In the genomic region with DNA sequence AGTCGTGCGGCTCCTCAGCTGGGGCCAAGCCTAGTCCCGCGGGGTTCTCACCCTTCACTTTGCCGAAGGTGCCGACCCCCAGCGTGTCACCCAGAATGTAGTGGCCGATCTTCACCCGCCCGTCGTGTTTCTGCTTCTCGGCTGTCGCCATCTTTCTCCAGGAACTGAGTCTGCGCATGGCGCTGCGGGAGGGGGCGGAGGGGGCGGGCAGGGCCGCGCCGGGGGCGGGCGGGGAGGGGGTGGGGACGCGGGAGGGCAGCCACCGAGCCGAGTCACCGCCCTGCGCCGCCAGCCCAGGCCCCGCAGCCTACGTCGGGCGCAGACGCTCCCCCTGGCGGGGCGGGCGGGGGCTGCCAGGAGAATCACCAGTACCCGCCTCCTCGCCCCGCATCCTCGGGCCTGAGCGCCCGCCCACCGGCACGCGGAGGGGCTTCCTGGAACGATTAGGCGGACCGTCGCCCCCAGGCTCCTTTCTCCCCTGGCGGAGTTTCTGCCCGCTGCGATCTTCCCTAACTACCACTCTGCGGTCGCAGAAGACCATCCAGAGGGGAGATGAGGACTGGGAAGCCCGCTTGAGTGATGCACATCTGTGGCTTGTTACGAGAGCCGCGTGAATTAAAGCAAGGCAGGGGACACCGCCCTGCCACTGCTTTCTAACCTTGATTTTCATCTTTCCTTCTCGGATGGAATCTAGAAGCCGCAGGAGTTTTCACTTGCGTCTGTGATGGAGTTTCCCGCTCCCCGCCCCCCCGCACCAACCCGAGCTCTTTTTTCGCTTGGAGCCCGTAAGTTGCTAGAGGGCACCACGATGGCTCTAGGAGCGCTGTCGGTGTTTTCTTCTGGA, we compare ENCODE assay signal across 8 cellular contexts. TPM values are rescaled to one million over a fixed set of nuclear protein-coding genes. Genes with fewer than 3 reads are reported as not detected.
DNase-seq lines count a peak whose midpoint lies in the region; TF ChIP-seq lines count a peak whose summit lies in the region.

A gene (minus strand): TSS at position 363 of the 844 bp plus-strand sequence. CDS start 185 bp downstream, at position 178.

- peaks cover 33% of the 10 kb centered on the region for H3K4me1 Mint-ChIP-seq in nephron
- peaks cover 50% of the 10 kb centered on the region for H3K4me1 Mint-ChIP-seq in stimulated activated naive CD8-positive, alpha-beta T cell treated with anti-CD3 and anti-CD28 coated beads, Interleukin-15, Interleukin-2, amounts not matched to agents 100 ng/mL and 50 ng/mL, for 24 hours (ENCODE audit: low read depth)

- TF ChIP-seq CTCF in fibroblast of pulmonary artery (IDR thresholded peaks at IDR 0.05; ENCODE audit: low read length, missing control alignments) (peak; percentile 26), nephron (IDR thresholded peaks at IDR 0.05; ENCODE audit: unreplicated experiment in 3 of 3) (peak; percentile 74 to 86 (median 82))

- in situ Hi-C loops in HAP-1 (cut with MboI; ENCODE audit: low sequenced_read_pairs): no loop called here

- no peaks in the 10 kb centered on the region for H3K27me3 ChIP-seq in HAP-1 (ENCODE audit: low read depth)

- peaks cover 26% of the 10 kb centered on the region for H3K36me3 Mint-ChIP-seq in nephron (ENCODE audit: low read depth)
- peaks cover 29% of the 10 kb centered on the region for H3K36me3 Mint-ChIP-seq in stimulated activated naive CD8-positive, alpha-beta T cell treated with anti-CD3 and anti-CD28 coated beads, Interleukin-15, Interleukin-2, amounts not matched to agents 100 ng/mL and 50 ng/mL, for 24 hours (ENCODE audit: low read depth)

- H3K9me3 Mint-ChIP-seq in nephron: no peaks in the 10 kb centered on the region
- H3K9me3 Mint-ChIP-seq in stimulated activated naive CD8-positive, alpha-beta T cell treated with anti-CD3 and anti-CD28 coated beads, Interleukin-15, Interleukin-2, amounts not matched to agents 100 ng/mL and 50 ng/mL, for 24 hours: no peaks in the 10 kb centered on the region

- DNase-seq in GDM1 (lab: John Stamatoyannopoulos, UW): peak; percentile 78
- DNase-seq in HAP-1 (ENCODE audit: low spot score in 2 of 2): peak; percentile 87 to 93
- peak; percentile 85 for DNase-seq in M059J (ENCODE audit: low read depth)
- DNase-seq in activated T-helper 9 cell treated with anti-CD3 and anti-CD28 coated beads, Interleukin-2, amount 50 U/mL, for 16 hours (ENCODE audit: low read depth): peak; percentile 87
- DNase-seq in fibroblast of pulmonary artery (ENCODE audit: low read depth): peak; percentile 89

- TF ChIP-seq POLR2A in Raji (IDR thresholded peaks at IDR 0.05; ENCODE audit: insufficient read depth, low read depth, low read length): peak; percentile 81

- H3K36me3 ChIP-seq in HAP-1 (replicated peaks): no peaks in the 10 kb centered on the region; the same call in 1 of the 2 replicates

- H3K9me3 ChIP-seq in HAP-1: no peaks in the 10 kb centered on the region

- H3K4me1 ChIP-seq in HAP-1: peaks cover 21% of the 10 kb centered on the region

- H3K27me3 Mint-ChIP-seq in nephron (ENCODE audit: low read depth): no peaks in the 10 kb centered on the region
- peaks cover 4% of the 10 kb centered on the region for H3K27me3 Mint-ChIP-seq in stimulated activated naive CD8-positive, alpha-beta T cell treated with anti-CD3 and anti-CD28 coated beads, Interleukin-15, Interleukin-2, amounts not matched to agents 100 ng/mL and 50 ng/mL, for 24 hours

- peak within 1 kb of the TSS; percentile 82 to 91 (median 85) for H3K27ac Mint-ChIP-seq in nephron
- peak within 1 kb of the TSS; percentile 83 for H3K27ac Mint-ChIP-seq in stimulated activated naive CD8-positive, alpha-beta T cell treated with anti-CD3 and anti-CD28 coated beads, Interleukin-15, Interleukin-2, amounts not matched to agents 100 ng/mL and 50 ng/mL, for 24 hours

- peak within 1 kb of the TSS; percentile 91 for H3K4me3 ChIP-seq in HAP-1
- H3K4me3 ChIP-seq in fibroblast of pulmonary artery (replicated peaks; ENCODE audit: low read depth, low read length): peak within 1 kb of the TSS; percentile 96

- H3K4me3 Mint-ChIP-seq in nephron: peak within 1 kb of the TSS; percentile 92 to 95 (median 94)
- H3K4me3 Mint-ChIP-seq in stimulated activated naive CD8-positive, alpha-beta T cell treated with anti-CD3 and anti-CD28 coated beads, Interleukin-15, Interleukin-2, amounts not matched to agents 100 ng/mL and 50 ng/mL, for 24 hours: peak within 1 kb of the TSS; percentile 92

RNA-seq across cellular contexts. Expression of the gene that starts here (rescaled TPM):
- 59.4 and 79.2 TPM in 2 replicates for total RNA-seq in M059J (2014; rRNA removed; shearing (Covaris generic))

Comparison
In these comparisons a context has a peak if more than half of its experiments do, and no peak if none do; other contexts are left out.
1. Peak in every context shown above with its lines: DNase-seq and H3K4me3 ChIP-seq.